Comparison of ENCODE assay signal across 6 cellular contexts in the genomic region with DNA sequence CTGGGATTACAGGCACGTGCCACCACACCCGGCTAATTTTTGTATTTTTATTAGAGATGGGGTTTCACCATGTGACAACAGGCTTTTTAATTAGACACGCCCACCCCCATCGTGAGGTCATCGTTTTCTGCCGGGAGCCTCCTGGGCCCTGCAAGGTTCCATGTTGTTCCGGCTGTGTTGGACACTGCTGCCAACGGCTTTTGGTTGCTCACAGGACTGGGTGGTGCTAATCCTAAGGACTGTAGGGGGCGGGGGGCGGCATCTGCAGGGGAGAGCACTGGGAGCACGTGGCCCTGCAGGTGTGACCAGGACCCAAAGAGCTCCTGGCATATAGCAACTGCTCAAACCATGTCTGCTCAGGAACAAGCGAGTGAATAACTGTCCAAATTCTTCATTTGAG.
"Had no signal": no experiment of that assay in that cellular context is flagged by ENCODE, and none has a peak within 500 bp of the region (broad histone marks: within the 10 kb centered on the region; RNA-seq: fewer than 3 reads in every experiment).

No MANE protein-coding gene starts in this region.

- H3K36me3 Mint-ChIP-seq: IgD-negative memory B cell had no signal

- FAIRE-seq: HepG2, HTR-8/SVneo had no signal

- ATAC-seq: HepG2 had no signal

- H3K4me3 Mint-ChIP-seq: IgD-negative memory B cell had no signal

- H3K4me1 Mint-ChIP-seq: IgD-negative memory B cell had no signal

- H3K9me3 Mint-ChIP-seq: IgD-negative memory B cell had no signal

- H3K27ac ChIP-seq: HL-60 had no signal

- H3K27ac Mint-ChIP-seq: IgD-negative memory B cell had no signal

- DNase-seq: KBM-7, KG1 had no signal
